30 cellular contexts compared by ENCODE assay signal in the genomic region with DNA sequence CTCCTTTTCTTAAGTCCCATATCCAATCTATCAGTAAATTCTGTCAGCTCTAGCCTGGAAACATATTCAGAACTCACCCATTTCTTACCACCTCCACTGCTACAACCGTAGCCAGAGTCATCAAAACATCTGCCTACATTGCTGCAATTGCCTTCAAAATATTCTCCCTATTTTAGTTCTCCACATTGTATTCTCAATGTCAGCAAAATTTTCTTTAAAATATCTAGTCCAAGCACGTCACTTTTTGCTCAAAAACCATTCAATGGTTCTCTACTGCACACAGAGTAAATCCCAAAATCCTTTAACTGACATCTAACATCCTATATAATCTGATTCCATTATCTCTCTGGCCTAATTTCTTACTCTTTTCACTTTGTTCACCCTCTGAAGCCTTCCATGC.
"Had no signal": no experiment of that assay in that cellular context is flagged by ENCODE, and none has a peak within 500 bp of the region (broad histone marks: within the 10 kb centered on the region; RNA-seq: fewer than 3 reads in every experiment).

No MANE protein-coding gene starts in this region.

- H3K27me3 ChIP-seq: Peyer's patch, SJSA1 had no signal

- H3K36me3 ChIP-seq: Peyer's patch, SJSA1 had no signal

- H3K9me3 ChIP-seq: Peyer's patch, SJSA1, SK-N-SH had no signal

- H3K9me2 ChIP-seq: SK-N-SH had no signal

- DNase-seq: NCI-H1048, NCI-H1092 treated with DMSO at 0.1 percent for 48 hours, NCI-H1105 treated with DMSO at 0.1 percent for 48 hours, NCI-H1417, NCI-H1436, NCI-H146, NCI-H1694, NCI-H187, NCI-H1930, NCI-H2029 treated with DMSO at 0.1 percent for 48 hours, NCI-H2081 treated with DMSO at 0.1 percent for 48 hours, NCI-H2107, NCI-H2171, NCI-H226, NCI-H446 treated with DMSO at 0.1 percent for 48 hours, NCI-H510A, NCI-H524, NCI-H526, NCI-H69, NCI-H748 treated with DMSO at 0.1 percent for 48 hours, NCI-H82, PC-3, Peyer's patch, Right ventricle myocardium superior, RPMI8226, SHP77 treated with DMSO at 0.1 percent for 48 hours, SK-N-SH, SW 1271, T-helper 1 cell had no signal

- H3K4me2 ChIP-seq: SK-N-SH had no signal

- H3K4me3 ChIP-seq: Peyer's patch, SJSA1 had no signal

- H3K27ac ChIP-seq: Peyer's patch, SJSA1 had no signal

- H3K4me1 ChIP-seq: Peyer's patch, SJSA1 had no signal

- H3K9ac ChIP-seq: SK-N-SH had no signal

- ATAC-seq: PC-3 had no signal
